8 cellular contexts compared by ENCODE assay signal in the genomic region with DNA sequence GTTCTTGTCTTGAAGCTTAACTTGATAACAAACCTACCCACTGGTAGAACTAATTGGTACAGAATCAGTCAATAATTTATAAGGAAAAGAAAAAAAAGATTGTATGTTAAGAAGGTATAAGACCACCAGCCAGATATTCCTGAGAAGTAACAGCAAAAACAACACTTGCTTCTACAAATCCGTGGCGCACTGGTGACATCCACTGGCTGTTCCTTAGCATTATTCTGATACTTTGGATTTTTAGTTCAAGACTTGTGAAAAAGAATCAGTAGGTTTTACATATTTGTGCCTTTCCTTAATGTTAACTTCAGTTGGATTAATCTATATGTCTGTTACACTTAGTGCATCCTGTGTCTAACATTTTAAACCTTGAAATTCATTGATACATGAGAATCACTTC.
DNase-seq lines count a peak whose midpoint lies in the region; ATAC-seq, FAIRE-seq and TF ChIP-seq lines count a peak whose summit lies in the region.

No MANE protein-coding gene starts in this region.

- H3K9me3 Mint-ChIP-seq in activated T-cell treated with anti-CD3 and anti-CD28 coated beads, Interleukin-2, amount 50 U/mL, for 4 hours = no peaks in the 10 kb centered on the region
- H3K9me3 Mint-ChIP-seq in activated naive CD8-positive, alpha-beta T cell treated with anti-CD3 and anti-CD28 coated beads, Interleukin-2, amount 50 U/mL, for 24 hours = peaks cover 3% of the 10 kb centered on the region

- no peaks in the 10 kb centered on the region for H3K9me3 ChIP-seq in GM12878 (replicated peaks; ENCODE audit: control insufficient read depth, insufficient read depth, low read length)

- no peak for ATAC-seq in GM12878
- no peak for ATAC-seq in activated T-cell treated with anti-CD3 and anti-CD28 coated beads, Interleukin-2, amount 50 U/mL, for 4 hours
- no peak for ATAC-seq in HG03135 (IDR thresholded peaks at IDR 0.05; ENCODE audit: unreplicated experiment)
- ATAC-seq in activated naive CD8-positive, alpha-beta T cell treated with anti-CD3 and anti-CD28 coated beads, Interleukin-2, amount 50 U/mL, for 24 hours = no peak

- in situ Hi-C loops in Caki2 (cut with HindIII; ENCODE audit: low pct_unique_long_range_greater_than_20kb, low sequenced_read_pairs) = no loop called here
- in situ Hi-C loops in GM12878 (cut with MboI) = no loop called here

- H4K20me1 ChIP-seq in GM12878 (ENCODE audit: control insufficient read depth, insufficient read depth) = no peaks in the 10 kb centered on the region

- no peak overlapping the region for H4K5ac ChIP-seq in mesendoderm (ENCODE audit: low read length)

- no peak overlapping the region for H3K27ac Mint-ChIP-seq in activated naive CD8-positive, alpha-beta T cell treated with anti-CD3 and anti-CD28 coated beads, Interleukin-2, amount 50 U/mL, for 24 hours

- RAD21 ChIA-PET in GM12878 (lab: Charles Lee; ENCODE audit: unreplicated experiment) = no interaction called here

- H3K4me3 Mint-ChIP-seq in activated T-cell treated with anti-CD3 and anti-CD28 coated beads, Interleukin-2, amount 50 U/mL, for 4 hours = no peak overlapping the region
- H3K4me3 Mint-ChIP-seq in activated naive CD8-positive, alpha-beta T cell treated with anti-CD3 and anti-CD28 coated beads, Interleukin-2, amount 50 U/mL, for 24 hours = no peak overlapping the region

- H3K18ac ChIP-seq in mesendoderm (ENCODE audit: low read length) = no peak overlapping the region

- CTCF ChIA-PET in GM12878 (lab: Yijun Ruan, JAX) = interaction anchor here (0.8 to 1.2 kb wide), 2 partner anchors 14 to 409 kb away, joined by 3 read pairs; no protein-coding TSS in a partner anchor

- H4K8ac ChIP-seq in mesendoderm (ENCODE audit: low read depth, low read length) = no peak overlapping the region

- no peak overlapping the region for H2BK15ac ChIP-seq in mesendoderm (replicated peaks; ENCODE audit: low read depth)

- no peaks in the 10 kb centered on the region for H3K27me3 Mint-ChIP-seq in activated T-cell treated with anti-CD3 and anti-CD28 coated beads, Interleukin-2, amount 50 U/mL, for 4 hours (ENCODE audit: low read depth)
- H3K27me3 Mint-ChIP-seq in activated naive CD8-positive, alpha-beta T cell treated with anti-CD3 and anti-CD28 coated beads, Interleukin-2, amount 50 U/mL, for 24 hours = no peaks in the 10 kb centered on the region

- H3K27me3 ChIP-seq in GM12878 (replicated peaks in 1 of 2; ENCODE audit: control insufficient read depth in 2 of 2, insufficient read depth in 2 of 2, low read length in 1 of 2) (no peaks in the 10 kb centered on the region), mesendoderm (ENCODE audit: insufficient read depth, low read length, poor library complexity) (no peaks in the 10 kb centered on the region)

- no peak overlapping the region for H2AFZ ChIP-seq in GM12878 (ENCODE audit: control insufficient read depth, low read depth, low read length)

- no peak overlapping the region for H2AK5ac ChIP-seq in mesendoderm (ENCODE audit: low read length)

- no peaks in the 10 kb centered on the region for H3K4me1 Mint-ChIP-seq in activated T-cell treated with anti-CD3 and anti-CD28 coated beads, Interleukin-2, amount 50 U/mL, for 4 hours (ENCODE audit: low read depth)
- no peaks in the 10 kb centered on the region for H3K4me1 Mint-ChIP-seq in activated naive CD8-positive, alpha-beta T cell treated with anti-CD3 and anti-CD28 coated beads, Interleukin-2, amount 50 U/mL, for 24 hours

- H3K79me2 ChIP-seq in GM12878 (ENCODE audit: control insufficient read depth, insufficient read depth, low read length) (no peaks in the 10 kb centered on the region), mesendoderm (ENCODE audit: control insufficient read depth, insufficient read depth, low read length) (no peaks in the 10 kb centered on the region)

- H3K4me1 ChIP-seq in GM12878 (ENCODE audit: control insufficient read depth, insufficient read depth, low read length) (no peaks in the 10 kb centered on the region), mesendoderm (ENCODE audit: control insufficient read depth, low read depth, low read length) (no peaks in the 10 kb centered on the region)

- TF ChIP-seq CTCF in GM12878 (IDR thresholded peaks at IDR 0.05 in 2 of 3, conservative IDR thresholded peaks at IDR 0.05 in 1 of 3; ENCODE audit: control insufficient read depth in 2 of 3, extremely low read depth in 1 of 3, insufficient read depth in 1 of 3, low read depth in 3 of 3, low read length in 3 of 3) = peak in 1 of 3 experiments; percentile 33; a peak in 1 of 6 replicates

- DNase-seq in Caki2 (ENCODE audit: low read depth) (peak; percentile 42), NCI-H1105 (lab: John Stamatoyannopoulos, UW) (peak; percentile 26), GM12878 (ENCODE audit: low read depth, low spot score) (no peak), mesendoderm (peak; percentile 54), GM12891 (ENCODE audit: insufficient read length, low spot score) (no peak)
- DNase-seq in activated T-cell treated with anti-CD3 and anti-CD28 coated beads, Interleukin-2, amount 50 U/mL, for 4 hours = no peak
- DNase-seq in activated naive CD8-positive, alpha-beta T cell treated with anti-CD3 and anti-CD28 coated beads, Interleukin-2, amount 50 U/mL, for 24 hours = no peak

- H3K36me3 ChIP-seq in GM12878 (ENCODE audit: control insufficient read depth in 2 of 2, insufficient read depth in 2 of 2, low read length in 1 of 2) (no peaks in the 10 kb centered on the region), mesendoderm (ENCODE audit: control insufficient read depth, insufficient read depth, low read length) (no peaks in the 10 kb centered on the region)

- H3K79me1 ChIP-seq in mesendoderm (ENCODE audit: low read length) = no peaks in the 10 kb centered on the region

- no peak overlapping the region for H2BK120ac ChIP-seq in mesendoderm (ENCODE audit: low read depth, low read length)

- 0% methylated on average over 2 of the region's 2 CpGs for WGBS in GM12878 (ENCODE audit: insufficient coverage, insufficient replicate concordance, low lambda C conversion rate, missing lambda C conversion rate)
- no CpG with 5 or more reads among the region's 2 CpGs for WGBS in mesendoderm (ENCODE audit: extremely low coverage, insufficient coverage, low lambda C conversion rate)

- H3K56ac ChIP-seq in mesendoderm (ENCODE audit: low read length) = no peak overlapping the region

- intact Hi-C loops in GM12878 (cut with micrococcal nuclease; ENCODE audit: unreplicated experiment) = no loop called here

- no peak overlapping the region for H3K4ac ChIP-seq in mesendoderm (ENCODE audit: low read depth, low read length)

- H3K36me3 Mint-ChIP-seq in activated T-cell treated with anti-CD3 and anti-CD28 coated beads, Interleukin-2, amount 50 U/mL, for 4 hours (ENCODE audit: insufficient read depth) = no peaks in the 10 kb centered on the region
- H3K36me3 Mint-ChIP-seq in activated naive CD8-positive, alpha-beta T cell treated with anti-CD3 and anti-CD28 coated beads, Interleukin-2, amount 50 U/mL, for 24 hours (ENCODE audit: low read depth) = no peaks in the 10 kb centered on the region

- H3K23ac ChIP-seq in mesendoderm (ENCODE audit: low read length) = no peak overlapping the region

- no TSS peak for BruUV-seq in GM12878 (replicated peaks; lab: Mats Ljungman, UMichigan)

- SMC1A ChIA-PET in GM12878 (lab: Charles Lee; ENCODE audit: uncharacterized antibody, unreplicated experiment) = no interaction called here

- TF ChIP-seq POLR2A in GM12878 (IDR thresholded peaks at IDR 0.05; ENCODE audit: low read depth, low read length) (no peak), GM12891 (IDR thresholded peaks at IDR 0.05; ENCODE audit: low read depth, low read length) (no peak)

- TF ChIP-seq RAD21 in GM12878 (IDR thresholded peaks at IDR 0.05; ENCODE audit: insufficient read depth, low read depth, low read length) = peak; percentile 24; the same call in 1 of the 2 replicates

- H3K27ac ChIP-seq in GM12878 (ENCODE audit: control insufficient read depth, insufficient read depth) (no peak overlapping the region), mesendoderm (ENCODE audit: low read depth, low read length) (no peak overlapping the region)

- POLR2A ChIA-PET in GM12878 (lab: Charles Lee) = no interaction called here

- no peak overlapping the region for H2BK5ac ChIP-seq in mesendoderm (ENCODE audit: low read length)

- no peak overlapping the region for H3K4me2 ChIP-seq in GM12878 (ENCODE audit: control insufficient read depth, insufficient read depth)
- no peak overlapping the region for H3K4me2 ChIP-seq in mesendoderm (ENCODE audit: low read length)

- FAIRE-seq in GM12878 (lab: Jason Lieb, UNC) (no peak), GM12891 (lab: Jason Lieb, UNC) (no peak)

- H3K9ac ChIP-seq in GM12878 (ENCODE audit: control insufficient read depth, insufficient read depth, low read length) = no peak overlapping the region
- H3K9ac ChIP-seq in mesendoderm (ENCODE audit: low read length) = no peak overlapping the region

- H3K4me3 ChIP-seq in GM12878 (no peak overlapping the region), mesendoderm (ENCODE audit: low read length) (no peak overlapping the region)

- TF ChIP-seq EP300 in GM12878 (IDR thresholded peaks at IDR 0.05; ENCODE audit: borderline replicate concordance in 1 of 2, control insufficient read depth in 1 of 2, low read depth in 2 of 2, low read length in 2 of 2) = no peak

TF ChIP-seq in GM12878, 131 proteins besides CTCF, POLR2A, EP300 and RAD21:
- TF ChIP-seq CREB1 (IDR thresholded peaks at IDR 0.05; ENCODE audit: low read depth) (no peak), SP1 (IDR thresholded peaks at IDR 0.05; ENCODE audit: low read depth, low read length) (no peak), MYB (IDR thresholded peaks at IDR 0.05; ENCODE audit: borderline replicate concordance, low read depth, low read length) (no peak)

TF ChIP-seq in GM12891, 5 proteins besides CTCF, POLR2A, EP300 and RAD21:
- TF ChIP-seq POU2F2 (IDR thresholded peaks at IDR 0.05; ENCODE audit: low read depth, low read length) (no peak), SPI1 (IDR thresholded peaks at IDR 0.05; ENCODE audit: low read depth, low read length) (no peak), TAF1 (IDR thresholded peaks at IDR 0.05; ENCODE audit: low read depth, low read length) (no peak), PAX5 (IDR thresholded peaks at IDR 0.05; ENCODE audit: insufficient read depth, low read length, severe bottlenecking) (no peak), POLR2AphosphoS5 (IDR thresholded peaks at IDR 0.05; ENCODE audit: low read depth, low read length) (no peak)
TF ChIP-seq in GM12891: peak in this region for 0.

Comparison
In these comparisons a context has a peak if more than half of its experiments do, and no peak if none do; other contexts are left out.
1. DNase-seq: peak in Caki2 (single experiment), NCI-H1105 (single experiment) and mesendoderm (single experiment); none in GM12878 (single experiment), activated T-cell treated with anti-CD3 and anti-CD28 coated beads, Interleukin-2, amount 50 U/mL, for 4 hours (single experiment), activated naive CD8-positive, alpha-beta T cell treated with anti-CD3 and anti-CD28 coated beads, Interleukin-2, amount 50 U/mL, for 24 hours (single experiment) and GM12891 (single experiment).